In genomic region chr3:184284696-184285095, GRCh38 we compare ENCODE assay signal across 7 cellular contexts. TPM values are rescaled to one million over a fixed set of nuclear protein-coding genes. Genes with fewer than 3 reads are reported as not detected.
DNase-seq lines count a peak whose midpoint lies in the region; ATAC-seq and TF ChIP-seq lines count a peak whose summit lies in the region.

No MANE protein-coding gene starts in this region.

- H4K20me1 ChIP-seq in Loucy (ENCODE audit: insufficient read depth, low read length, poor library complexity, severe bottlenecking): no peaks in the 10 kb centered on the region

- no peak overlapping the region for H2BK5ac ChIP-seq in mesenchymal stem cell (ENCODE audit: low read depth, low read length, poor library complexity, severe bottlenecking)

- no peak overlapping the region for H2BK120ac ChIP-seq in mesenchymal stem cell (ENCODE audit: low read depth, low read length)

- H4K8ac ChIP-seq in mesenchymal stem cell (ENCODE audit: low read length): no peak overlapping the region

- WGBS in mesenchymal stem cell: 18% methylated on average over 4 of the region's 4 CpGs

- no peak overlapping the region for H3K27ac ChIP-seq in mesenchymal stem cell (ENCODE audit: low read length, poor library complexity, severe bottlenecking)

- H3K9ac ChIP-seq in Loucy (ENCODE audit: low read depth, low read length, poor library complexity, severe bottlenecking) (no peak overlapping the region), mesenchymal stem cell (ENCODE audit: low read length) (no peak overlapping the region)

- no peaks in the 10 kb centered on the region for H3K36me3 ChIP-seq in Loucy (ENCODE audit: insufficient read depth, low read length)
- H3K36me3 ChIP-seq in mesenchymal stem cell (ENCODE audit: control insufficient read depth in 1 of 2, insufficient read depth in 2 of 2, low read depth in 1 of 2, low read length in 2 of 2): no peaks in the 10 kb centered on the region

- H4K91ac ChIP-seq in mesenchymal stem cell (ENCODE audit: low read length): no peak overlapping the region

- ATAC-seq in GM18907 (IDR thresholded peaks at IDR 0.05; ENCODE audit: unreplicated experiment): no peak
- no peak for ATAC-seq in GM18867 (IDR thresholded peaks at IDR 0.05; ENCODE audit: unreplicated experiment)

- no peak overlapping the region for H3K4me3 ChIP-seq in Loucy (ENCODE audit: low read length, poor library complexity, severe bottlenecking)
- no peak overlapping the region for H3K4me3 ChIP-seq in mesenchymal stem cell (ENCODE audit: insufficient read depth in 1 of 2, low read depth in 1 of 2, low read length in 2 of 2)

- TF ChIP-seq CTCF in Loucy (conservative IDR thresholded peaks at IDR 0.05; ENCODE audit: low read length): peak; percentile 71

- no peaks in the 10 kb centered on the region for H3K9me2 ChIP-seq in Loucy (replicated peaks; ENCODE audit: low read depth, low read length)

- no peaks in the 10 kb centered on the region for H3K79me2 ChIP-seq in Loucy (ENCODE audit: insufficient read depth, low read length)

- no peaks in the 10 kb centered on the region for H3F3A ChIP-seq in Loucy (ENCODE audit: low read depth)

- H2AFZ ChIP-seq in Loucy (ENCODE audit: low read length): no peak overlapping the region
- no peak overlapping the region for H2AFZ ChIP-seq in mesenchymal stem cell (ENCODE audit: low read depth, low read length)

- no peak overlapping the region for H2BK15ac ChIP-seq in mesenchymal stem cell (ENCODE audit: low read depth, poor library complexity, severe bottlenecking)

- no peak overlapping the region for H3K4me2 ChIP-seq in Loucy (ENCODE audit: low read depth, low read length, poor library complexity, severe bottlenecking)
- no peak overlapping the region for H3K4me2 ChIP-seq in mesenchymal stem cell (ENCODE audit: low read length, poor library complexity, severe bottlenecking)

- no peak overlapping the region for H2BK12ac ChIP-seq in mesenchymal stem cell (ENCODE audit: low read length in 2 of 2)

- no peak overlapping the region for H3K23ac ChIP-seq in mesenchymal stem cell (ENCODE audit: low read length in 2 of 2)

- H2AK5ac ChIP-seq in mesenchymal stem cell (ENCODE audit: low read length, severe bottlenecking): no peak overlapping the region

- H3K79me1 ChIP-seq in mesenchymal stem cell (replicated peaks; ENCODE audit: low read length, poor library complexity, severe bottlenecking): no peaks in the 10 kb centered on the region

- H3K27me3 ChIP-seq in Loucy (ENCODE audit: insufficient read depth, low read length, poor library complexity, severe bottlenecking) (no peaks in the 10 kb centered on the region), mesenchymal stem cell (ENCODE audit: control insufficient read depth in 1 of 2, insufficient read depth in 1 of 2, low read length in 2 of 2) (peaks cover 23 to 30% of the 10 kb centered on the region in 2 experiments)

- no peak overlapping the region for H3K4ac ChIP-seq in mesenchymal stem cell (ENCODE audit: low read depth in 1 of 2, low read length in 2 of 2)

- H3K9me3 ChIP-seq in Loucy (ENCODE audit: insufficient read depth, low read depth, low read length) (no peaks in the 10 kb centered on the region), mesenchymal stem cell (ENCODE audit: control insufficient read depth, low read length) (peaks cover 10% of the 10 kb centered on the region)

- H3K4me1 ChIP-seq in Loucy (ENCODE audit: insufficient read depth, low read length, poor library complexity, severe bottlenecking) (no peaks in the 10 kb centered on the region), mesenchymal stem cell (ENCODE audit: control insufficient read depth, insufficient read depth, low read depth, low read length) (no peaks in the 10 kb centered on the region)

- H3K14ac ChIP-seq in mesenchymal stem cell (ENCODE audit: low read length in 2 of 2): no peak overlapping the region

- DNase-seq in ELR (ENCODE audit: low read depth) (peak; percentile 76), RPMI7951 (ENCODE audit: low read depth) (peak; percentile 71), dedifferentiated amniotic fluid mesenchymal stem cell (ENCODE audit: extremely low spot score) (peak; percentile 54), mesenchymal stem cell (peak; percentile 75)

- H3K18ac ChIP-seq in mesenchymal stem cell (ENCODE audit: low read depth in 1 of 2, low read length in 2 of 2): no peak overlapping the region

RNA-seq across cellular contexts. Expression of gene ECE2, which starts 8.9 kb away (rescaled TPM):
- total RNA-seq in RPMI7951 (2014; rRNA removed; shearing (Covaris generic)): not detected in 2 replicates
- polyA plus RNA-seq in mesenchymal stem cell (2013, experiment 1 of 2): not detected
- polyA plus RNA-seq in mesenchymal stem cell (2013, experiment 2 of 2): not detected

RNA-seq across cellular contexts. Expression of gene PSMD2, which starts 14.3 kb away (rescaled TPM):
- total RNA-seq in RPMI7951 (2014; rRNA removed; shearing (Covaris generic)): 542 and 803 TPM in 2 replicates
- 121 TPM for polyA plus RNA-seq in mesenchymal stem cell (2013, experiment 1 of 2)
- polyA plus RNA-seq in mesenchymal stem cell (2013, experiment 2 of 2): 116 TPM

RNA-seq across cellular contexts. Expression of gene CAMK2N2, which starts 23.3 kb away (rescaled TPM):
- total RNA-seq in RPMI7951 (2014; rRNA removed; shearing (Covaris generic)): 0.29 and 0.96 TPM in 2 replicates
- polyA plus RNA-seq in mesenchymal stem cell (2013, experiment 1 of 2): 0.37 TPM
- polyA plus RNA-seq in mesenchymal stem cell (2013, experiment 2 of 2): 0.40 TPM

RNA-seq across cellular contexts. Expression of gene EIF4G1, which starts 29.7 kb away (rescaled TPM):
- 164 and 173 TPM in 2 replicates for total RNA-seq in RPMI7951 (2014; rRNA removed; shearing (Covaris generic))
- polyA plus RNA-seq in mesenchymal stem cell (2013, experiment 1 of 2): 188 TPM
- 185 TPM for polyA plus RNA-seq in mesenchymal stem cell (2013, experiment 2 of 2)

RNA-seq across cellular contexts. Expression of gene EEF1AKMT4, which starts 35.2 kb away (rescaled TPM):
- 7.3 and 9.6 TPM in 2 replicates for total RNA-seq in RPMI7951 (2014; rRNA removed; shearing (Covaris generic))
- polyA plus RNA-seq in mesenchymal stem cell (2013, experiment 1 of 2): 3.9 TPM
- polyA plus RNA-seq in mesenchymal stem cell (2013, experiment 2 of 2): 3.6 TPM
